Comparison of ENCODE assay signal across 10 cellular contexts in the genomic region with DNA sequence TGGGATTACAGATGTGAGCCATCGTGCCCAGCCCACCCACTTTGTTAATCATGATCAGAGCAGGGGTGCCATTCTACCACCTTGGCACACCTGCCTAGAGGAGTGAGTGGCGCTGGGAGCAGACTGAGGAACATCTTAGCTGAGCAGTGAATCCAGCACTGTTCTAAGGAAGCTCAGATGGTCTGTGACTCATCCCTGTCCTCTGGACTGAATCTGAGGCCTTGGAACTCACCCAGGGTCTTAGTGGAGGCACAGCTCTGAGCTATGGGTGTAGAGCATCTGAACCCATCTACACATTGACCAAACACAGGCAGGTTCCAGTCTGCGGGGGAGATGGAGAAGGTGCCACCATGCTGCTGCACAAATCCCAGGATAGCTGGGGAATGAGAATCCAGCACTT. TPM values are rescaled to one million over a fixed set of nuclear protein-coding genes. Genes with fewer than 3 reads are reported as not detected.
DNase-seq lines count a peak whose midpoint lies in the region; ATAC-seq and TF ChIP-seq lines count a peak whose summit lies in the region.
"Had no signal": no experiment of that assay in that cellular context is flagged by ENCODE, and none has a peak within 500 bp of the region (broad histone marks: within the 10 kb centered on the region; RNA-seq: fewer than 3 reads in every experiment).

No MANE protein-coding gene starts in this region.

- ATAC-seq in SK-N-SH treated with all-trans-retinoic acid at 6 μM for 48 hours (peak; percentile 79), GM18498 (IDR thresholded peaks at IDR 0.05; ENCODE audit: unreplicated experiment) (no peak), GM18909 (IDR thresholded peaks at IDR 0.05; ENCODE audit: poor library complexity, unreplicated experiment) (no peak)
- ATAC-seq in stimulated activated effector memory CD8-positive, alpha-beta T cell treated with anti-CD3 and anti-CD28 coated beads, Interleukin-12 subunit alpha, Interleukin-12 subunit beta, amount 100 ng/mL, for 72 hours = no peak

- H3K27ac Mint-ChIP-seq in stimulated activated effector memory CD8-positive, alpha-beta T cell treated with anti-CD3 and anti-CD28 coated beads, Interleukin-12 subunit alpha, Interleukin-12 subunit beta, amount 100 ng/mL, for 72 hours = peak overlapping the region; percentile 88

- DNase-seq in GM04504 (ENCODE audit: low read depth) (peak; percentile 66), epithelial cell of proximal tubule (ENCODE audit: low read depth) (peak; percentile 55), LoVo (ENCODE audit: low spot score) (no peak)
- no peak for DNase-seq in stimulated activated effector memory CD8-positive, alpha-beta T cell treated with anti-CD3 and anti-CD28 coated beads, Interleukin-12 subunit alpha, Interleukin-12 subunit beta, amount 100 ng/mL, for 72 hours (ENCODE audit: low spot score in 2 of 2)
- DNase-seq: DND-41, Kasumi-1, RPMI8226 had no signal

- H3K4me1 Mint-ChIP-seq in stimulated activated effector memory CD8-positive, alpha-beta T cell treated with anti-CD3 and anti-CD28 coated beads, Interleukin-12 subunit alpha, Interleukin-12 subunit beta, amount 100 ng/mL, for 72 hours = peaks cover 40% of the 10 kb centered on the region

- H3K36me3 Mint-ChIP-seq in stimulated activated effector memory CD8-positive, alpha-beta T cell treated with anti-CD3 and anti-CD28 coated beads, Interleukin-12 subunit alpha, Interleukin-12 subunit beta, amount 100 ng/mL, for 72 hours = peaks cover 55% of the 10 kb centered on the region

- no peak overlapping the region for H3K4me3 Mint-ChIP-seq in stimulated activated effector memory CD8-positive, alpha-beta T cell treated with anti-CD3 and anti-CD28 coated beads, Interleukin-12 subunit alpha, Interleukin-12 subunit beta, amount 100 ng/mL, for 72 hours

- H3K4me3 ChIP-seq in epithelial cell of proximal tubule (ENCODE audit: low read depth, low read length) = no peak overlapping the region

- no peak for TF ChIP-seq CTCF in epithelial cell of proximal tubule (conservative IDR thresholded peaks at IDR 0.05; ENCODE audit: low read depth, low read length)

- H3K9me3 Mint-ChIP-seq in stimulated activated effector memory CD8-positive, alpha-beta T cell treated with anti-CD3 and anti-CD28 coated beads, Interleukin-12 subunit alpha, Interleukin-12 subunit beta, amount 100 ng/mL, for 72 hours = no peaks in the 10 kb centered on the region

TF ChIP-seq in SK-N-SH treated with all-trans-retinoic acid at 6 μM for 48 hours, 23 proteins besides CTCF, POLR2A, EP300 and RAD21:
- TF ChIP-seq GLIS3 (CRISPR knock-in tag; IDR thresholded peaks at IDR 0.05) = no peak
- TF ChIP-seq, protein P1, sequence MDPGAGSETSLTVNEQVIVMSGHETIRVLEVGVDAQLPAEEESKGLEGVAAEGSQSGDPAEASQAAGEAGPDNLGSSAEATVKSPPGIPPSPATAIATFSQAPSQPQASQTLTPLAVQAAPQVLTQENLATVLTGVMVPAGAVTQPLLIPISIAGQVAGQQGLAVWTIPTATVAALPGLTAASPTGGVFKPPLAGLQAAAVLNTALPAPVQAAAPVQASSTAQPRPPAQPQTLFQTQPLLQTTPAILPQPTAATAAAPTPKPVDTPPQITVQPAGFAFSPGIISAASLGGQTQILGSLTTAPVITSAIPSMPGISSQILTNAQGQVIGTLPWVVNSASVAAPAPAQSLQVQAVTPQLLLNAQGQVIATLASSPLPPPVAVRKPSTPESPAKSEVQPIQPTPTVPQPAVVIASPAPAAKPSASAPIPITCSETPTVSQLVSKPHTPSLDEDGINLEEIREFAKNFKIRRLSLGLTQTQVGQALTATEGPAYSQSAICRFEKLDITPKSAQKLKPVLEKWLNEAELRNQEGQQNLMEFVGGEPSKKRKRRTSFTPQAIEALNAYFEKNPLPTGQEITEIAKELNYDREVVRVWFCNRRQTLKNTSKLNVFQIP (CRISPR knock-in tag; IDR thresholded peaks at IDR 0.05; ENCODE audit: borderline replicate concordance, low read depth) = no peak
- no peak for TF ChIP-seq SNAI2 (CRISPR knock-in tag; IDR thresholded peaks at IDR 0.05)
- TF ChIP-seq ZNF70 (CRISPR knock-in tag; IDR thresholded peaks at IDR 0.05) = no peak
- TF ChIP-seq, protein P2, sequence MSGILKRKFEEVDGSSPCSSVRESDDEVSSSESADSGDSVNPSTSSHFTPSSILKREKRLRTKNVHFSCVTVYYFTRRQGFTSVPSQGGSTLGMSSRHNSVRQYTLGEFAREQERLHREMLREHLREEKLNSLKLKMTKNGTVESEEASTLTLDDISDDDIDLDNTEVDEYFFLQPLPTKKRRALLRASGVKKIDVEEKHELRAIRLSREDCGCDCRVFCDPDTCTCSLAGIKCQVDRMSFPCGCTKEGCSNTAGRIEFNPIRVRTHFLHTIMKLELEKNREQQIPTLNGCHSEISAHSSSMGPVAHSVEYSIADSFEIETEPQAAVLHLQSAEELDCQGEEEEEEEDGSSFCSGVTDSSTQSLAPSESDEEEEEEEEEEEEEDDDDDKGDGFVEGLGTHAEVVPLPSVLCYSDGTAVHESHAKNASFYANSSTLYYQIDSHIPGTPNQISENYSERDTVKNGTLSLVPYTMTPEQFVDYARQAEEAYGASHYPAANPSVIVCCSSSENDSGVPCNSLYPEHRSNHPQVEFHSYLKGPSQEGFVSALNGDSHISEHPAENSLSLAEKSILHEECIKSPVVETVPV (CRISPR knock-in tag; IDR thresholded peaks at IDR 0.05) = no peak
- no peak for TF ChIP-seq ZFP3 (CRISPR knock-in tag; IDR thresholded peaks at IDR 0.05)
- TF ChIP-seq, protein P3, sequence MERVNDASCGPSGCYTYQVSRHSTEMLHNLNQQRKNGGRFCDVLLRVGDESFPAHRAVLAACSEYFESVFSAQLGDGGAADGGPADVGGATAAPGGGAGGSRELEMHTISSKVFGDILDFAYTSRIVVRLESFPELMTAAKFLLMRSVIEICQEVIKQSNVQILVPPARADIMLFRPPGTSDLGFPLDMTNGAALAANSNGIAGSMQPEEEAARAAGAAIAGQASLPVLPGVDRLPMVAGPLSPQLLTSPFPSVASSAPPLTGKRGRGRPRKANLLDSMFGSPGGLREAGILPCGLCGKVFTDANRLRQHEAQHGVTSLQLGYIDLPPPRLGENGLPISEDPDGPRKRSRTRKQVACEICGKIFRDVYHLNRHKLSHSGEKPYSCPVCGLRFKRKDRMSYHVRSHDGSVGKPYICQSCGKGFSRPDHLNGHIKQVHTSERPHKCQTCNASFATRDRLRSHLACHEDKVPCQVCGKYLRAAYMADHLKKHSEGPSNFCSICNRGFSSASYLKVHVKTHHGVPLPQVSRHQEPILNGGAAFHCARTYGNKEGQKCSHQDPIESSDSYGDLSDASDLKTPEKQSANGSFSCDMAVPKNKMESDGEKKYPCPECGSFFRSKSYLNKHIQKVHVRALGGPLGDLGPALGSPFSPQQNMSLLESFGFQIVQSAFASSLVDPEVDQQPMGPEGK (CRISPR knock-in tag; IDR thresholded peaks at IDR 0.05; ENCODE audit: borderline replicate concordance) = no peak
- no peak for TF ChIP-seq ISL1 (CRISPR knock-in tag; IDR thresholded peaks at IDR 0.05)
- TF ChIP-seq ZNF8 (CRISPR knock-in tag; IDR thresholded peaks at IDR 0.05) = no peak
- no peak for TF ChIP-seq OSR1 (CRISPR knock-in tag; IDR thresholded peaks at IDR 0.05)
- TF ChIP-seq, protein P4, sequence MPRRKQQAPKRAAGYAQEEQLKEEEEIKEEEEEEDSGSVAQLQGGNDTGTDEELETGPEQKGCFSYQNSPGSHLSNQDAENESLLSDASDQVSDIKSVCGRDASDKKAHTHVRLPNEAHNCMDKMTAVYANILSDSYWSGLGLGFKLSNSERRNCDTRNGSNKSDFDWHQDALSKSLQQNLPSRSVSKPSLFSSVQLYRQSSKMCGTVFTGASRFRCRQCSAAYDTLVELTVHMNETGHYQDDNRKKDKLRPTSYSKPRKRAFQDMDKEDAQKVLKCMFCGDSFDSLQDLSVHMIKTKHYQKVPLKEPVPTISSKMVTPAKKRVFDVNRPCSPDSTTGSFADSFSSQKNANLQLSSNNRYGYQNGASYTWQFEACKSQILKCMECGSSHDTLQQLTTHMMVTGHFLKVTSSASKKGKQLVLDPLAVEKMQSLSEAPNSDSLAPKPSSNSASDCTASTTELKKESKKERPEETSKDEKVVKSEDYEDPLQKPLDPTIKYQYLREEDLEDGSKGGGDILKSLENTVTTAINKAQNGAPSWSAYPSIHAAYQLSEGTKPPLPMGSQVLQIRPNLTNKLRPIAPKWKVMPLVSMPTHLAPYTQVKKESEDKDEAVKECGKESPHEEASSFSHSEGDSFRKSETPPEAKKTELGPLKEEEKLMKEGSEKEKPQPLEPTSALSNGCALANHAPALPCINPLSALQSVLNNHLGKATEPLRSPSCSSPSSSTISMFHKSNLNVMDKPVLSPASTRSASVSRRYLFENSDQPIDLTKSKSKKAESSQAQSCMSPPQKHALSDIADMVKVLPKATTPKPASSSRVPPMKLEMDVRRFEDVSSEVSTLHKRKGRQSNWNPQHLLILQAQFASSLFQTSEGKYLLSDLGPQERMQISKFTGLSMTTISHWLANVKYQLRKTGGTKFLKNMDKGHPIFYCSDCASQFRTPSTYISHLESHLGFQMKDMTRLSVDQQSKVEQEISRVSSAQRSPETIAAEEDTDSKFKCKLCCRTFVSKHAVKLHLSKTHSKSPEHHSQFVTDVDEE (CRISPR knock-in tag; IDR thresholded peaks at IDR 0.05) = no peak
- no peak for TF ChIP-seq ZNF565 (CRISPR knock-in tag; conservative IDR thresholded peaks at IDR 0.05; ENCODE audit: low read depth)
- TF ChIP-seq TOX (CRISPR knock-in tag; IDR thresholded peaks at IDR 0.05; ENCODE audit: borderline replicate concordance) = no peak
- TF ChIP-seq ZFP30 (CRISPR knock-in tag; IDR thresholded peaks at IDR 0.05) = no peak
- TF ChIP-seq PPARA (CRISPR knock-in tag; IDR thresholded peaks at IDR 0.05; ENCODE audit: borderline replicate concordance) = no peak

RNA-seq across cellular contexts. Expression of a gene that starts 14.9 kb away (rescaled TPM):
- 14.1 and 27.9 TPM in 2 replicates for total RNA-seq in epithelial cell of proximal tubule

RNA-seq across cellular contexts. Expression of a gene that starts 17.5 kb away (rescaled TPM):
- 43.8 and 47.3 TPM in 2 replicates for total RNA-seq in epithelial cell of proximal tubule

RNA-seq across cellular contexts. Expression of a gene that starts 25.9 kb away (rescaled TPM):
- total RNA-seq in epithelial cell of proximal tubule = 74.8 and 104 TPM in 2 replicates

RNA-seq across cellular contexts. Expression of a gene that starts 32.2 kb away (rescaled TPM):
- total RNA-seq in epithelial cell of proximal tubule = 14.9 and 16.5 TPM in 2 replicates

Comparison
In these comparisons a context has a peak if more than half of its experiments do, and no peak if none do; other contexts are left out.
1. DNase-seq: peak in GM04504 (single experiment) and epithelial cell of proximal tubule (single experiment); none in stimulated activated effector memory CD8-positive, alpha-beta T cell treated with anti-CD3 and anti-CD28 coated beads, Interleukin-12 subunit alpha, Interleukin-12 subunit beta, amount 100 ng/mL, for 72 hours (0 of 2) and LoVo (single experiment).